Comparison of ENCODE assay signal across 33 cellular contexts in genomic region chr2:229642371-229642770, GRCh38.
A peak's percentile ranks its signal among the peaks of the same experiment; 100 is the strongest.
DNase-seq lines count a peak whose midpoint lies in the region; ATAC-seq, FAIRE-seq and TF ChIP-seq lines count a peak whose summit lies in the region.
"Had no signal": no experiment of that assay in that cellular context is flagged by ENCODE, and none has a peak within 500 bp of the region (broad histone marks: within the 10 kb centered on the region; RNA-seq: fewer than 3 reads in every experiment).

No MANE protein-coding gene starts in this region.

- ATAC-seq in mucosa of descending colon (peak; percentile 96), HG02571 (IDR thresholded peaks at IDR 0.05; ENCODE audit: unreplicated experiment) (no peak)
- ATAC-seq: natural killer cell had no signal

- no peaks in the 10 kb centered on the region for H3K4me1 ChIP-seq in mucosa of descending colon (ENCODE audit: low read depth)
- H3K4me1 ChIP-seq: A549, BE2C, tibial nerve had no signal

- no peak overlapping the region for H3K27ac Mint-ChIP-seq in Calu3 (ENCODE audit: unreplicated experiment)
- H3K27ac Mint-ChIP-seq: activated CD4-positive, alpha-beta memory T cell treated with anti-CD3 and anti-CD28 coated beads for 36 hours; activated naive CD8-positive, alpha-beta T cell treated with anti-CD3 and anti-CD28 coated beads for 36 hours; immature natural killer cell; natural killer cell had no signal

- no peaks in the 10 kb centered on the region for H3K9me3 Mint-ChIP-seq in Calu3 (ENCODE audit: low read depth, unreplicated experiment)
- H3K9me3 Mint-ChIP-seq: activated CD4-positive, alpha-beta memory T cell treated with anti-CD3 and anti-CD28 coated beads for 36 hours; activated naive CD8-positive, alpha-beta T cell treated with anti-CD3 and anti-CD28 coated beads for 36 hours; CD8-positive, alpha-beta memory T cell; central memory CD8-positive, alpha-beta T cell; natural killer cell had no signal

- TF ChIP-seq CTCF in Calu3 (IDR thresholded peaks at IDR 0.05; ENCODE audit: unreplicated experiment) (no peak), bronchial epithelial cell (IDR thresholded peaks at IDR 0.05; ENCODE audit: insufficient read depth, low read length, severe bottlenecking) (no peak), mucosa of descending colon (IDR thresholded peaks at IDR 0.05) (no peak)

- CTCF ChIA-PET in Calu3 (lab: Charles Lee): interaction anchor here (0.8 kb wide), 1 partner anchor 24 kb away, joined by 4 read pairs; no protein-coding TSS in a partner anchor

- intact Hi-C loops in Calu3 (cut with micrococcal nuclease; ENCODE audit: unreplicated experiment): no loop called here
- intact Hi-C loops in mucosa of descending colon (cut with DNase I, micrococcal nuclease): no loop called here

- H3K4me1 Mint-ChIP-seq in Calu3 (ENCODE audit: low read depth, unreplicated experiment): peaks cover 13% of the 10 kb centered on the region
- H3K4me1 Mint-ChIP-seq: activated naive CD8-positive, alpha-beta T cell treated with anti-CD3 and anti-CD28 coated beads for 36 hours; CD8-positive, alpha-beta memory T cell; central memory CD8-positive, alpha-beta T cell; immature natural killer cell; natural killer cell had no signal

- BruUV-seq in Calu3 (replicated peaks; lab: Mats Ljungman, UMichigan): no TSS peak

- H3K27me3 Mint-ChIP-seq in Calu3 (ENCODE audit: unreplicated experiment): no peaks in the 10 kb centered on the region
- H3K27me3 Mint-ChIP-seq: activated CD4-positive, alpha-beta memory T cell treated with anti-CD3 and anti-CD28 coated beads for 36 hours had no signal

- no peak overlapping the region for H3K4me3 Mint-ChIP-seq in Calu3 (ENCODE audit: low read depth, unreplicated experiment)
- H3K4me3 Mint-ChIP-seq: activated CD4-positive, alpha-beta memory T cell treated with anti-CD3 and anti-CD28 coated beads for 36 hours; activated naive CD8-positive, alpha-beta T cell treated with anti-CD3 and anti-CD28 coated beads for 36 hours; CD8-positive, alpha-beta memory T cell; central memory CD8-positive, alpha-beta T cell; immature natural killer cell; natural killer cell had no signal

- no peak for FAIRE-seq in bronchial epithelial cell (lab: Jason Lieb, UNC)
- FAIRE-seq: A549, astrocyte, small intestine had no signal

- H3K36me3 ChIP-seq in bronchial epithelial cell (ENCODE audit: control insufficient read depth, insufficient read depth, low read length): no peaks in the 10 kb centered on the region
- no peaks in the 10 kb centered on the region for H3K36me3 ChIP-seq in mucosa of descending colon (ENCODE audit: low read depth)
- H3K36me3 ChIP-seq: BE2C, tibial nerve had no signal

- H3K27me3 ChIP-seq in bronchial epithelial cell (ENCODE audit: control insufficient read depth, insufficient read depth, low read length): no peaks in the 10 kb centered on the region
- H3K27me3 ChIP-seq: BE2C, dorsolateral prefrontal cortex, tibial nerve had no signal

- H3K4me3 ChIP-seq in bronchial epithelial cell (ENCODE audit: low read depth, low read length) (no peak overlapping the region), mucosa of descending colon (no peak overlapping the region)
- H3K4me3 ChIP-seq: A549, dorsolateral prefrontal cortex, tibial nerve had no signal

- peak; percentile 57 for DNase-seq in Calu3
- peak; percentile 79 for DNase-seq in M059J (ENCODE audit: low read depth)
- DNase-seq in bronchial epithelial cell (ENCODE audit: low read depth): peak; percentile 46
- no peak for DNase-seq in mucosa of descending colon
- no peak for DNase-seq in NCI-H146 treated with DMSO at 0.1 percent for 48 hours (lab: John Stamatoyannopoulos, UW; ENCODE audit: unreplicated experiment)
- no peak for DNase-seq in HUDEP-2 (lab: John Stamatoyannopoulos, UW; ENCODE audit: unreplicated experiment in 76 of 76)
- DNase-seq in activated CD8-positive, alpha-beta memory T cell treated with anti-CD3 and anti-CD28 coated beads for 24 hours: no peak
- DNase-seq: activated CD4-positive, alpha-beta memory T cell treated with anti-CD3 and anti-CD28 coated beads for 36 hours; activated CD4-positive, CD25-positive, alpha-beta regulatory T cell treated with anti-CD3 and anti-CD28 coated beads, Interleukin-2, amount 50 U/mL, for 72 hours; activated effector memory CD4-positive, alpha-beta T cell treated with Interleukin-2 at 50 U/mL for 16 hours; activated naive CD8-positive, alpha-beta T cell treated with anti-CD3 and anti-CD28 coated beads for 36 hours; BE2C; CD8-positive, alpha-beta memory T cell; DMS153; dorsolateral prefrontal cortex; hypothalamus; immature natural killer cell; Kasumi-1; midbrain; natural killer cell; NCI-H1105; NCI-H2029; NCI-H226; NCI-H69; retina; RPMI8226; small intestine; stimulated activated CD8-positive, alpha-beta memory T cell treated with anti-CD3 and anti-CD28 coated beads, Interleukin-4, amount 100 ng/mL, for 48 hours had no signal

- no peaks in the 10 kb centered on the region for H3K9me3 ChIP-seq in mucosa of descending colon
- H3K9me3 ChIP-seq: A549, BE2C, tibial nerve had no signal

- H3K36me3 Mint-ChIP-seq in Calu3 (ENCODE audit: insufficient read depth, unreplicated experiment): no peaks in the 10 kb centered on the region
- H3K36me3 Mint-ChIP-seq: activated CD4-positive, alpha-beta memory T cell treated with anti-CD3 and anti-CD28 coated beads for 36 hours; activated naive CD8-positive, alpha-beta T cell treated with anti-CD3 and anti-CD28 coated beads for 36 hours; CD8-positive, alpha-beta memory T cell; immature natural killer cell; natural killer cell had no signal

Comparison
In these comparisons a context has a peak if more than half of its experiments do, and no peak if none do; other contexts are left out.
1. DNase-seq: peak in Calu3 (single experiment), M059J (single experiment) and bronchial epithelial cell (single experiment); none in mucosa of descending colon (0 of 3), NCI-H146 treated with DMSO at 0.1 percent for 48 hours (single experiment), HUDEP-2 (0 of 76) and activated CD8-positive, alpha-beta memory T cell treated with anti-CD3 and anti-CD28 coated beads for 24 hours (single experiment).